ENCODE assay signal across 1 cellular context in genomic region chr18:31671951-31672350, GRCh38.
TF ChIP-seq lines count a peak whose summit lies in the region.

No MANE protein-coding gene starts in this region.

TF ChIP-seq in SK-N-SH treated with all-trans-retinoic acid at 6 μM for 48 hours, 23 proteins besides CTCF, POLR2A, EP300 and RAD21 (continued from another document):
- TF ChIP-seq PATZ1 (CRISPR knock-in tag; IDR thresholded peaks at IDR 0.05; ENCODE audit: borderline replicate concordance) = no peak
- no peak for TF ChIP-seq CSRNP3 (CRISPR knock-in tag; IDR thresholded peaks at IDR 0.05)
